In genomic region chr22:41180926-41181325, GRCh38 we compare ENCODE assay signal across 21 cellular contexts. TPM values are rescaled to one million over a fixed set of nuclear protein-coding genes. Genes with fewer than 3 reads are reported as not detected.
DNase-seq lines count a peak whose midpoint lies in the region; ATAC-seq and TF ChIP-seq lines count a peak whose summit lies in the region.
"Had no signal": no experiment of that assay in that cellular context is flagged by ENCODE, and none has a peak within 500 bp of the region (broad histone marks: within the 10 kb centered on the region; RNA-seq: fewer than 3 reads in every experiment).

No MANE protein-coding gene starts in this region.

- CTCF ChIA-PET in HEK293 (lab: Yijun Ruan, JAX): interaction anchor here (1.3 kb wide), 1 partner anchor 16 kb away, joined by 5 read pairs; no protein-coding TSS in a partner anchor

- no peak overlapping the region for H3K9ac ChIP-seq in neural progenitor cell

- intact Hi-C loops in thyroid gland (cut with DNase I): no loop called here

- H3K36me3 Mint-ChIP-seq in CD4-positive, CD25-positive, alpha-beta regulatory T cell: peaks cover 22% of the 10 kb centered on the region
- H3K36me3 Mint-ChIP-seq in chondrocyte (ENCODE audit: low read depth) (peaks cover 25% of the 10 kb centered on the region), neural progenitor cell (peaks cover 28% of the 10 kb centered on the region)

- H3K4me3 ChIP-seq in CD4-positive, CD25-positive, alpha-beta regulatory T cell (ENCODE audit: low read depth, low read length): no peak overlapping the region
- no peak overlapping the region for H3K4me3 ChIP-seq in HEK293 (ENCODE audit: low read depth, low read length)
- H3K4me3 ChIP-seq in neural progenitor cell: no peak overlapping the region
- no peak overlapping the region for H3K4me3 ChIP-seq in thyroid gland (replicated peaks in 1 of 3)
- H3K4me3 ChIP-seq: body of pancreas, coronary artery, suprapubic skin had no signal

- no peaks in the 10 kb centered on the region for H3K27me3 Mint-ChIP-seq in CD4-positive, CD25-positive, alpha-beta regulatory T cell
- H3K27me3 Mint-ChIP-seq in chondrocyte (ENCODE audit: low read depth) (no peaks in the 10 kb centered on the region), neural progenitor cell (ENCODE audit: insufficient read depth, low read depth) (peaks cover 4% of the 10 kb centered on the region)
- H3K27me3 Mint-ChIP-seq: activated naive CD8-positive, alpha-beta T cell treated with anti-CD3 and anti-CD28 coated beads, Interleukin-2, amount 50 U/mL, for 24 hours; progenitor cell of endocrine pancreas had no signal

- H3K36me3 ChIP-seq in CD4-positive, CD25-positive, alpha-beta regulatory T cell (ENCODE audit: control insufficient read depth, insufficient read depth, low read length): peaks cover 30% of the 10 kb centered on the region
- H3K36me3 ChIP-seq in HEK293 (ENCODE audit: control insufficient read depth in 2 of 2, insufficient read depth in 1 of 2, low read length in 2 of 2) (peaks cover 44% of the 10 kb centered on the region in 2 experiments), neural progenitor cell (peaks cover 10% of the 10 kb centered on the region), thyroid gland (peaks cover 33 to 37% of the 10 kb centered on the region in 2 donors)

- H3K27ac Mint-ChIP-seq in CD4-positive, CD25-positive, alpha-beta regulatory T cell: peak overlapping the region; percentile 64 to 87 (median 73)
- H3K27ac Mint-ChIP-seq in chondrocyte (ENCODE audit: unreplicated experiment) (peak overlapping the region; percentile 83), neural progenitor cell (no peak overlapping the region)
- H3K27ac Mint-ChIP-seq: activated naive CD8-positive, alpha-beta T cell treated with anti-CD3 and anti-CD28 coated beads, Interleukin-2, amount 50 U/mL, for 24 hours had no signal

- TF ChIP-seq CTCF in HEK293 (tag by site-specific recombination; IDR thresholded peaks at IDR 0.05): no peak
- no peak for TF ChIP-seq CTCF in chondrocyte (IDR thresholded peaks at IDR 0.05)
- TF ChIP-seq CTCF in neural progenitor cell (IDR thresholded peaks at IDR 0.05): no peak
- TF ChIP-seq CTCF in thyroid gland (IDR thresholded peaks at IDR 0.05): no peak

- peaks cover 0 to 8% (median 2%) of the 10 kb centered on the region in 4 donors for H3K4me1 Mint-ChIP-seq in CD4-positive, CD25-positive, alpha-beta regulatory T cell
- H3K4me1 Mint-ChIP-seq in chondrocyte (ENCODE audit: low read depth) (peaks cover 33% of the 10 kb centered on the region), neural progenitor cell (no peaks in the 10 kb centered on the region)
- H3K4me1 Mint-ChIP-seq: activated naive CD8-positive, alpha-beta T cell treated with anti-CD3 and anti-CD28 coated beads, Interleukin-2, amount 50 U/mL, for 24 hours had no signal

- 89 to 96% methylated on average over 3 of the region's 3 CpGs for WGBS in thyroid gland, 2 donors

- no peak for DNase-seq in CD4-positive, CD25-positive, alpha-beta regulatory T cell
- DNase-seq in chondrocyte (ENCODE audit: low spot score) (no peak), neural progenitor cell (ENCODE audit: low spot score) (no peak), AG20443 (ENCODE audit: low spot score) (no peak), thyroid gland (no peak)
- no peak for DNase-seq in activated CD4-positive, CD25-positive, alpha-beta regulatory T cell treated with anti-CD3 and anti-CD28 coated beads, Interleukin-2, amount 50 U/mL, for 72 hours
- DNase-seq: activated effector memory CD4-positive, alpha-beta T cell treated with Interleukin-2 at 50 U/mL for 16 hours; activated naive CD8-positive, alpha-beta T cell treated with anti-CD3 and anti-CD28 coated beads, Interleukin-2, amount 50 U/mL, for 24 hours; body of pancreas; CD8-positive, alpha-beta memory T cell; GF-D8; mesenchymal stem cell; NCI-H1105; NCI-H2029; NCI-H748 treated with DMSO at 0.1 percent for 48 hours; SHP77 had no signal

- POLR2A ChIA-PET in HEK293 (lab: Yijun Ruan, JAX): no interaction called here

- TF ChIP-seq POLR2A in thyroid gland (IDR thresholded peaks at IDR 0.05): no peak

- no peaks in the 10 kb centered on the region for H3K9me3 ChIP-seq in CD4-positive, CD25-positive, alpha-beta regulatory T cell (ENCODE audit: control insufficient read depth in 2 of 2, low read length in 2 of 2)
- H3K9me3 ChIP-seq in HEK293 (ENCODE audit: control insufficient read depth, insufficient read depth, low read depth, low read length) (no peaks in the 10 kb centered on the region), neural progenitor cell (ENCODE audit: low read depth) (no peaks in the 10 kb centered on the region), thyroid gland (no peaks in the 10 kb centered on the region)
- H3K9me3 ChIP-seq: body of pancreas, suprapubic skin had no signal

- H3K27ac ChIP-seq in CD4-positive, CD25-positive, alpha-beta regulatory T cell (ENCODE audit: insufficient read depth, low read length, poor library complexity, severe bottlenecking): no peak overlapping the region
- no peak overlapping the region for H3K27ac ChIP-seq in HEK293 (ENCODE audit: extremely low read depth, low read depth, low read length)
- peak overlapping the region; percentile 21 for H3K27ac ChIP-seq in neural progenitor cell
- no peak overlapping the region for H3K27ac ChIP-seq in thyroid gland
- H3K27ac ChIP-seq: body of pancreas, coronary artery, suprapubic skin had no signal

- no peak overlapping the region for H3K4me2 ChIP-seq in neural progenitor cell

- no peaks in the 10 kb centered on the region for H3K9me3 Mint-ChIP-seq in CD4-positive, CD25-positive, alpha-beta regulatory T cell
- H3K9me3 Mint-ChIP-seq in chondrocyte (ENCODE audit: low read depth) (no peaks in the 10 kb centered on the region), neural progenitor cell (no peaks in the 10 kb centered on the region)
- H3K9me3 Mint-ChIP-seq: activated naive CD8-positive, alpha-beta T cell treated with anti-CD3 and anti-CD28 coated beads, Interleukin-2, amount 50 U/mL, for 24 hours had no signal

- H3F3A ChIP-seq in neural progenitor cell (ENCODE audit: low read depth): peaks cover 32% of the 10 kb centered on the region

- H3K4me1 ChIP-seq in CD4-positive, CD25-positive, alpha-beta regulatory T cell (ENCODE audit: control insufficient read depth, insufficient read depth, low read length, poor library complexity, severe bottlenecking): no peaks in the 10 kb centered on the region
- peaks cover 6% of the 10 kb centered on the region; the same call in 1 of the 2 replicates for H3K4me1 ChIP-seq in HEK293 (ENCODE audit: control insufficient read depth, insufficient read depth, low read length)
- no peaks in the 10 kb centered on the region for H3K4me1 ChIP-seq in neural progenitor cell
- no peaks in the 10 kb centered on the region for H3K4me1 ChIP-seq in thyroid gland
- H3K4me1 ChIP-seq: body of pancreas had no signal

- no peak overlapping the region for H2AFZ ChIP-seq in neural progenitor cell (replicated peaks)

- ATAC-seq in CD4-positive, CD25-positive, alpha-beta regulatory T cell (ENCODE audit: low read depth in 2 of 2): no peak
- ATAC-seq in HG02798 (IDR thresholded peaks at IDR 0.05; ENCODE audit: poor library complexity, unreplicated experiment): no peak
- ATAC-seq: activated naive CD8-positive, alpha-beta T cell treated with anti-CD3 and anti-CD28 coated beads, Interleukin-2, amount 50 U/mL, for 24 hours; body of pancreas had no signal

- no peak overlapping the region for H3K4me3 Mint-ChIP-seq in CD4-positive, CD25-positive, alpha-beta regulatory T cell
- H3K4me3 Mint-ChIP-seq in chondrocyte (ENCODE audit: unreplicated experiment) (no peak overlapping the region), neural progenitor cell (no peak overlapping the region)
- H3K4me3 Mint-ChIP-seq: activated naive CD8-positive, alpha-beta T cell treated with anti-CD3 and anti-CD28 coated beads, Interleukin-2, amount 50 U/mL, for 24 hours; CD8-positive, alpha-beta memory T cell had no signal

- no peaks in the 10 kb centered on the region for H3K27me3 ChIP-seq in CD4-positive, CD25-positive, alpha-beta regulatory T cell (ENCODE audit: control insufficient read depth, insufficient read depth, low read length)
- H3K27me3 ChIP-seq in neural progenitor cell: no peaks in the 10 kb centered on the region
- H3K27me3 ChIP-seq in thyroid gland: no peaks in the 10 kb centered on the region
- H3K27me3 ChIP-seq: body of pancreas, suprapubic skin had no signal

- no peaks in the 10 kb centered on the region for H3K79me2 ChIP-seq in neural progenitor cell (ENCODE audit: low read depth)

- H4K20me1 ChIP-seq in neural progenitor cell (ENCODE audit: low read depth): peaks cover 6% of the 10 kb centered on the region

TF ChIP-seq in HEK293, 187 proteins besides CTCF, POLR2A, EP300 and RAD21 (continues in another document):
- TF ChIP-seq ZNF292 (tag by site-specific recombination; IDR thresholded peaks at IDR 0.05; ENCODE audit: borderline replicate concordance, low read depth): no peak
- no peak for TF ChIP-seq ZNF76 (tag by site-specific recombination; IDR thresholded peaks at IDR 0.05; ENCODE audit: borderline replicate concordance, low read depth)
- no peak for TF ChIP-seq ATF2 (tag by site-specific recombination; IDR thresholded peaks at IDR 0.05; ENCODE audit: low read depth)
- peak; percentile 49; the same call in 1 of the 2 replicates for TF ChIP-seq SCRT2 (tag by site-specific recombination; IDR thresholded peaks at IDR 0.05)
- no peak for TF ChIP-seq ZNF501 (tag by site-specific recombination; IDR thresholded peaks at IDR 0.05)
- TF ChIP-seq GFI1B (tag by site-specific recombination; IDR thresholded peaks at IDR 0.05): no peak

RNA-seq across cellular contexts. Expression of gene L3MBTL2, which starts 24.2 kb away (rescaled TPM):
- 35.0 TPM for total RNA-seq in CD4-positive, CD25-positive, alpha-beta regulatory T cell
- polyA plus RNA-seq in CD4-positive, CD25-positive, alpha-beta regulatory T cell: 10 to 100 TPM; 26.9 to 30.5 (median 29.5) TPM
- 16.6 to 27.1 TPM (median 17.7 TPM) in 3 replicates for total RNA-seq in chondrocyte
- total RNA-seq in neural progenitor cell (ENCODE audit: low replicate concordance): 14.4 and 24.4 TPM in 2 replicates
- 10 to 100 TPM; 17.2 to 29.2 (median 20.7) TPM for total RNA-seq in thyroid gland

RNA-seq across cellular contexts. Expression of gene CHADL, which starts 59.8 kb away (rescaled TPM):
- total RNA-seq in CD4-positive, CD25-positive, alpha-beta regulatory T cell: 1.2 TPM
- polyA plus RNA-seq in CD4-positive, CD25-positive, alpha-beta regulatory T cell: under 1 TPM; 0.22 to 0.58 (median 0.51) TPM
- 0.36 to 1.3 TPM (median 0.39 TPM) in 3 replicates for total RNA-seq in chondrocyte
- 0.56 TPM in 1 of 2 replicates, not detected in the other for total RNA-seq in neural progenitor cell (ENCODE audit: low replicate concordance)
- 1 to 10 TPM; 4.6 to 7.5 (median 6.2) TPM for total RNA-seq in thyroid gland
